8 cellular contexts compared by ENCODE assay signal in the genomic region with DNA sequence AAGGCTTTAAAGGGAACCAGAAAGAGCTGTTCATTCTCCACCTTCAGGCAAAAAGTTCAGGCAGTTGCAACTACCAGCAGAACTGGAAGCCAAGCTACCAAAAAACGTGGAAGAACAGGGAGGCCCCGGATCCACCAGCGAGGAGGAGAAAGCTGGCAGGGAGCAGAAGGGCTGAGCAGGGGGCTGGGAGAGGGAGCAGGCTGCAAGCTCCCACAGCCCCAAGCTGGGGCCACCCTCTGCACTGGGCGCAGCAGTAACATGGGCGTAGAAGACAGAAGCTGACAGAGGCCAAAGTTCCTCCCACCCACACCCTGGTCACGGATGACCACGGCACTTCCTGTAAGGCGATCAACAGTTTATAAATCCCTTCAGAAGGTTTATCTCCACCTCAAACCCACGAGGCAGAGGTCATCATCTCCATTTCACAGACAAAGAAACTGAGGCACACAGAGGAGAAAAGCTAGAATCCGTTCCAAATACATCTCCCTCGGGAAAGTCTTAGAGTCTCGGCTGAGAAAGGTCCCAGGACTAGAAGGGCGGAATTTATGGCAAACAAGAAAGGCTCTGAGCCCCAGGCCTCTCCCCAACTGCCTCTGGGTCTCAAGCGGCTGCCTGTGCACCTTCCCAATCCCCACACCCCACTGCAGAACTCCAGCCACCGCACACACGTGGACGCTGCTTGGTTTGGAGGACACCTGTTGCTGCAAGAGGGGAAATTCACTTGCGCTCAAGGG. TPM values are rescaled to one million over a fixed set of nuclear protein-coding genes. Genes with fewer than 3 reads are reported as not detected.
DNase-seq lines count a peak whose midpoint lies in the region; ATAC-seq, FAIRE-seq and TF ChIP-seq lines count a peak whose summit lies in the region.

No MANE protein-coding gene starts in this region.

- no peak overlapping the region for H2AK5ac ChIP-seq in mesenchymal stem cell (ENCODE audit: low read length, severe bottlenecking)

- no peaks in the 10 kb centered on the region for H3K9me3 ChIP-seq in GM12878 (replicated peaks; ENCODE audit: control insufficient read depth, insufficient read depth, low read length)
- H3K9me3 ChIP-seq in mesenchymal stem cell (ENCODE audit: control insufficient read depth, low read length) = no peaks in the 10 kb centered on the region

- H3K79me1 ChIP-seq in mesenchymal stem cell (replicated peaks; ENCODE audit: low read length, poor library complexity, severe bottlenecking) = peaks cover 16% of the 10 kb centered on the region

- H2BK12ac ChIP-seq in mesenchymal stem cell (ENCODE audit: low read length in 2 of 2) = no peak overlapping the region

- no peak overlapping the region for H2AFZ ChIP-seq in GM12878 (ENCODE audit: control insufficient read depth, low read depth, low read length)
- H2AFZ ChIP-seq in mesenchymal stem cell (ENCODE audit: low read depth, low read length) = no peak overlapping the region

- no peak overlapping the region for H2BK15ac ChIP-seq in mesenchymal stem cell (ENCODE audit: low read depth, poor library complexity, severe bottlenecking)

- no peak for FAIRE-seq in GM12878 (lab: Jason Lieb, UNC)

- in situ Hi-C loops in GM12878 (cut with MboI) = no loop called here

- no peak for TF ChIP-seq POLR2A in GM12878 (IDR thresholded peaks at IDR 0.05; ENCODE audit: low read depth, low read length)

- no peak overlapping the region for H2BK5ac ChIP-seq in mesenchymal stem cell (ENCODE audit: low read depth, low read length, poor library complexity, severe bottlenecking)

- no peaks in the 10 kb centered on the region for H4K20me1 ChIP-seq in GM12878 (ENCODE audit: control insufficient read depth, insufficient read depth)

- no TSS peak for BruUV-seq in GM12878 (replicated peaks; lab: Mats Ljungman, UMichigan)

- SMC1A ChIA-PET in GM12878 (lab: Charles Lee; ENCODE audit: uncharacterized antibody, unreplicated experiment) = interaction anchor here (0.6 to 1.7 kb wide), 4 partner anchors 22 to 343 kb away, joined by 3 to 5 read pairs (median 3); no protein-coding TSS in a partner anchor

- H3K18ac ChIP-seq in mesenchymal stem cell (ENCODE audit: low read depth in 1 of 2, low read length in 2 of 2) = no peak overlapping the region

- peak overlapping the region; percentile 3 for H4K8ac ChIP-seq in mesenchymal stem cell (ENCODE audit: low read length)

- POLR2A ChIA-PET in GM12878 (lab: Charles Lee) = interaction anchor here (1.2 to 1.5 kb wide), 3 partner anchors 8 to 122 kb away, joined by 3 to 6 read pairs (median 3); partner anchors contain the start of gene SETD3

- no peak overlapping the region for H2BK120ac ChIP-seq in mesenchymal stem cell (ENCODE audit: low read depth, low read length)

- no peak overlapping the region for H3K9ac ChIP-seq in GM12878 (ENCODE audit: control insufficient read depth, insufficient read depth, low read length)
- H3K9ac ChIP-seq in mesenchymal stem cell (ENCODE audit: low read length) = no peak overlapping the region

- ATAC-seq in GM12878 (peak; percentile 34), HG02588 (IDR thresholded peaks at IDR 0.05; ENCODE audit: unreplicated experiment) (no peak)

- H3K4me1 ChIP-seq in GM12878 (ENCODE audit: control insufficient read depth, insufficient read depth, low read length) (peaks cover 11% of the 10 kb centered on the region; the same call in 1 of the 2 replicates), mesenchymal stem cell (ENCODE audit: control insufficient read depth, insufficient read depth, low read depth, low read length) (peaks cover 37% of the 10 kb centered on the region)

- no peak overlapping the region for H3K27ac ChIP-seq in GM12878 (ENCODE audit: control insufficient read depth, insufficient read depth)
- H3K27ac ChIP-seq in mesenchymal stem cell (ENCODE audit: low read length, poor library complexity, severe bottlenecking) = no peak overlapping the region

- H3K27me3 ChIP-seq in GM12878 (replicated peaks in 1 of 2; ENCODE audit: control insufficient read depth in 2 of 2, insufficient read depth in 2 of 2, low read length in 1 of 2) = no peaks in the 10 kb centered on the region; a peak in 1 of 4 replicates
- H3K27me3 ChIP-seq in mesenchymal stem cell (ENCODE audit: control insufficient read depth in 1 of 2, insufficient read depth in 1 of 2, low read length in 2 of 2) = peaks cover 14 to 65% of the 10 kb centered on the region in 2 experiments

- intact Hi-C loops in GM12878 (cut with micrococcal nuclease; ENCODE audit: unreplicated experiment) = no loop called here

- no peak for TF ChIP-seq CTCF in GM12878 (IDR thresholded peaks at IDR 0.05 in 2 of 3, conservative IDR thresholded peaks at IDR 0.05 in 1 of 3; ENCODE audit: control insufficient read depth in 2 of 3, extremely low read depth in 1 of 3, insufficient read depth in 1 of 3, low read depth in 3 of 3, low read length in 3 of 3)

- no peak for TF ChIP-seq RAD21 in GM12878 (IDR thresholded peaks at IDR 0.05; ENCODE audit: insufficient read depth, low read depth, low read length)

- WGBS in GM12878 (ENCODE audit: insufficient coverage, insufficient replicate concordance, low lambda C conversion rate, missing lambda C conversion rate) = 46% methylated on average over 18 of the region's 18 CpGs
- 32% methylated on average over 18 of the region's 18 CpGs for WGBS in mesenchymal stem cell

- no peaks in the 10 kb centered on the region for H3K79me2 ChIP-seq in GM12878 (ENCODE audit: control insufficient read depth, insufficient read depth, low read length)

- no peak overlapping the region for H3K4ac ChIP-seq in mesenchymal stem cell (ENCODE audit: low read depth in 1 of 2, low read length in 2 of 2)

- DNase-seq in AML-193 (lab: John Stamatoyannopoulos, UW) = peak; percentile 17 to 18
- peak; percentile 42 for DNase-seq in HuH-7 (ENCODE audit: low spot score)
- DNase-seq in GM12878 (ENCODE audit: low read depth, low spot score) = no peak
- DNase-seq in mesenchymal stem cell = no peak
- no peak for DNase-seq in NCI-H446 treated with DMSO at 0.1 percent for 48 hours (lab: John Stamatoyannopoulos, UW)
- no peak for DNase-seq in DMS153 treated with DMSO at 0.1 percent for 48 hours (lab: John Stamatoyannopoulos, UW; ENCODE audit: unreplicated experiment)
- no peak for DNase-seq in OCI-M2 (lab: John Stamatoyannopoulos, UW; ENCODE audit: unreplicated experiment)

- H3K36me3 ChIP-seq in GM12878 (ENCODE audit: control insufficient read depth in 2 of 2, insufficient read depth in 2 of 2, low read length in 1 of 2) (no peaks in the 10 kb centered on the region), mesenchymal stem cell (ENCODE audit: control insufficient read depth in 1 of 2, insufficient read depth in 2 of 2, low read depth in 1 of 2, low read length in 2 of 2) (peaks cover 0 to 7% of the 10 kb centered on the region in 2 experiments)

- no peak for TF ChIP-seq EP300 in GM12878 (IDR thresholded peaks at IDR 0.05; ENCODE audit: borderline replicate concordance in 1 of 2, control insufficient read depth in 1 of 2, low read depth in 2 of 2, low read length in 2 of 2)

- no peak overlapping the region for H4K91ac ChIP-seq in mesenchymal stem cell (ENCODE audit: low read length)

- no peak overlapping the region for H3K23ac ChIP-seq in mesenchymal stem cell (ENCODE audit: low read length in 2 of 2)

- no peak overlapping the region for H3K14ac ChIP-seq in mesenchymal stem cell (ENCODE audit: low read length in 2 of 2)

- H3K4me3 ChIP-seq in GM12878 (peak overlapping the region; percentile 36; the same call in 1 of the 2 replicates), mesenchymal stem cell (ENCODE audit: insufficient read depth in 1 of 2, low read depth in 1 of 2, low read length in 2 of 2) (no peak overlapping the region)

- CTCF ChIA-PET in GM12878 (lab: Yijun Ruan, JAX) = interaction anchor here (0.5 to 1.6 kb wide), 4 partner anchors 12 to 26 kb away, joined by 3 to 4 read pairs (median 4); no protein-coding TSS in a partner anchor

- RAD21 ChIA-PET in GM12878 (lab: Charles Lee; ENCODE audit: unreplicated experiment) = interaction anchor here (0.7 to 2.7 kb wide), 3 partner anchors 12 to 121 kb away, joined by 3 to 7 read pairs (median 5); partner anchors contain the start of genes CCNK and SETD3

- H3K4me2 ChIP-seq in GM12878 (ENCODE audit: control insufficient read depth, insufficient read depth) (peak overlapping the region; percentile 44; the same call in 1 of the 2 replicates), mesenchymal stem cell (ENCODE audit: low read length, poor library complexity, severe bottlenecking) (no peak overlapping the region)

RNA-seq across cellular contexts. Expression of gene CCDC85C, which starts 1.8 kb away (rescaled TPM):
- total RNA-seq in GM12878 (2013; cell fraction: nucleolus; rRNA removed) = 3.0 and 3.1 TPM in 2 replicates
- 1.6 and 2.1 TPM in 2 replicates for total RNA-seq in GM12878 (2014; rRNA removed)
- 0.92 and 0.94 TPM in 2 replicates for total RNA-seq in GM12878 (2014; rRNA removed; fragmentation: Illumina TruSeq; extraction: Trizol)
- total RNA-seq in GM12878 (2021) = 3.0 and 3.4 TPM in 2 replicates
- polyA plus RNA-seq in GM12878 (2011; ENCODE audit: low read depth) = 1.0 TPM
- polyA plus RNA-seq in GM12878 (2011; rRNA removed) = 2.1 and 3.6 TPM in 2 replicates
- polyA plus RNA-seq in GM12878 (2011; cell fraction: cytosol; rRNA removed) = 5.1 and 6.1 TPM in 2 replicates
- 6.0 and 6.8 TPM in 2 replicates for polyA plus RNA-seq in GM12878 (2011; cell fraction: nucleus; rRNA removed)
- 1.3 and 1.5 TPM in 2 replicates for polyA plus RNA-seq in GM12878 (2012)
- 0.68 and 1.2 TPM in 2 replicates for polyA plus RNA-seq in GM12878 (2014; fragmentation: Illumina TruSeq; extraction: Trizol)
- under 1 TPM; 0.03 to 0.07 TPM for polyA plus RNA-seq in GM12878 (2014; fragmentation: Nextera tagmentation; extraction: Ambion mirVana)
- 1.8 and 2.9 TPM in 2 replicates for polyA plus RNA-seq in GM12878 (2014; rRNA removed)
- under 1 TPM; 0.15 to 0.19 TPM for polyA plus RNA-seq in GM12878 (2016; fragmentation: Nextera tagmentation; extraction: Ambion mirVana)
- polyA minus RNA-seq in GM12878 (2011; rRNA and poly(A)+ RNA removed) = 2.9 and 8.9 TPM in 2 replicates
- polyA minus RNA-seq in GM12878 (2011; cell fraction: cytosol; rRNA and poly(A)+ RNA removed) = 6.1 and 7.9 TPM in 2 replicates
- 1.2 and 2.1 TPM in 2 replicates for polyA minus RNA-seq in GM12878 (2011; cell fraction: nucleus; rRNA and poly(A)+ RNA removed)
- polyA plus RNA-seq in mesenchymal stem cell (2013, experiment 1 of 2) = 1.1 TPM
- polyA plus RNA-seq in mesenchymal stem cell (2013, experiment 2 of 2) = 1.2 TPM

RNA-seq across cellular contexts. Expression of gene HHIPL1, which starts 42.7 kb away (rescaled TPM):
- total RNA-seq in GM12878 (2013; cell fraction: nucleolus; rRNA removed) = 1.0 and 1.5 TPM in 2 replicates
- total RNA-seq in GM12878 (2014; rRNA removed) = not detected in 2 replicates
- not detected in 2 replicates for total RNA-seq in GM12878 (2014; rRNA removed; fragmentation: Illumina TruSeq; extraction: Trizol)
- total RNA-seq in GM12878 (2021) = not detected in 2 replicates
- not detected for polyA plus RNA-seq in GM12878 (2011; ENCODE audit: low read depth)
- 0.03 TPM in 1 of 2 replicates, not detected in the other for polyA plus RNA-seq in GM12878 (2011; rRNA removed)
- 0.03 TPM in 2 replicates for polyA plus RNA-seq in GM12878 (2011; cell fraction: cytosol; rRNA removed)
- polyA plus RNA-seq in GM12878 (2011; cell fraction: nucleus; rRNA removed) = 0.07 and 0.09 TPM in 2 replicates
- 0.03 TPM in 1 of 2 replicates, not detected in the other for polyA plus RNA-seq in GM12878 (2012)
- not detected in 2 replicates for polyA plus RNA-seq in GM12878 (2014; fragmentation: Illumina TruSeq; extraction: Trizol)
- not detected for polyA plus RNA-seq in GM12878 (2014; fragmentation: Nextera tagmentation; extraction: Ambion mirVana)
- not detected in 2 replicates for polyA plus RNA-seq in GM12878 (2014; rRNA removed)
- under 1 TPM in 1 of 2 experiments, not detected in 1; 0.09 TPM for polyA plus RNA-seq in GM12878 (2016; fragmentation: Nextera tagmentation; extraction: Ambion mirVana)
- 0.10 TPM in 1 of 2 replicates, not detected in the other for polyA minus RNA-seq in GM12878 (2011; rRNA and poly(A)+ RNA removed)
- polyA minus RNA-seq in GM12878 (2011; cell fraction: cytosol; rRNA and poly(A)+ RNA removed) = not detected in 2 replicates
- polyA minus RNA-seq in GM12878 (2011; cell fraction: nucleus; rRNA and poly(A)+ RNA removed) = 0.10 and 0.12 TPM in 2 replicates
- 0.48 TPM for polyA plus RNA-seq in mesenchymal stem cell (2013, experiment 1 of 2)
- 0.58 TPM for polyA plus RNA-seq in mesenchymal stem cell (2013, experiment 2 of 2)

Comparison
In these comparisons a context has a peak if more than half of its experiments do, and no peak if none do; other contexts are left out.
1. DNase-seq: peak in AML-193 (2 of 2) and HuH-7 (single experiment); none in GM12878 (single experiment), mesenchymal stem cell (single experiment), NCI-H446 treated with DMSO at 0.1 percent for 48 hours (single experiment), DMS153 treated with DMSO at 0.1 percent for 48 hours (single experiment) and OCI-M2 (single experiment).